17 cellular contexts compared by ENCODE assay signal in the genomic region with DNA sequence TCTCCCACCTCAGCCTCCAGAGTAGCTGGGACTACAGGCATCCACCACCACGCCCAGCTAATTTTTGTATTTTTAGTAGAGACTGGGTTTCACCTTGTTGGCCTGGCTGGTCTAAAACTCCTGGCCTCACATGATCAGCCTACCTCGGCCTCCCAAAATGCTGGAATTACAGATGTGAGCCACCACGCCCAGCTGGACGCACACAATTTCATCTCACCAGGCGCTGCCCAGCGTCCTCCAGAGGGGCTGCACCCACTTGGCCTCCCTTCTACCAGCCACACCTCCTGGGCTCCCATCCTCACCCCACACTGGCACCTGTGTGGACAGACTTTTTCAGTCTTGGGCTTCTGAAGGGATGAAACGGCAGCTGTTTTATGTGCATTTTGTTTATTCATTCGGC.
"Had no signal": no experiment of that assay in that cellular context is flagged by ENCODE, and none has a peak within 500 bp of the region (broad histone marks: within the 10 kb centered on the region; RNA-seq: fewer than 3 reads in every experiment).

No MANE protein-coding gene starts in this region.

- H3K4me3 Mint-ChIP-seq: activated CD4-positive, alpha-beta T cell treated with anti-CD3 and anti-CD28 coated beads, Interleukin-2, amount 10 ng/mL, durations not matched to agents 7 days and 5 days; effector memory CD8-positive, alpha-beta T cell; natural killer cell; T-helper 1 cell treated with Interleukin-12 subunit alpha and Interleukin-12 subunit beta and Interleukin-4 antibody, amounts not matched to agents 30 μg/mL and 1 μg/mL, for 36 hours had no signal

- H3K36me3 Mint-ChIP-seq: natural killer cell had no signal

- H3K4me2 ChIP-seq: hepatocyte had no signal

- H3K27ac Mint-ChIP-seq: activated CD4-positive, alpha-beta T cell treated with anti-CD3 and anti-CD28 coated beads, Interleukin-2, amount 10 ng/mL, durations not matched to agents 7 days and 5 days; effector memory CD8-positive, alpha-beta T cell; natural killer cell; T-helper 1 cell treated with Interleukin-12 subunit alpha and Interleukin-12 subunit beta and Interleukin-4 antibody, amounts not matched to agents 30 μg/mL and 1 μg/mL, for 36 hours had no signal

- H3K27me3 Mint-ChIP-seq: activated CD4-positive, alpha-beta T cell treated with anti-CD3 and anti-CD28 coated beads, Interleukin-2, amount 10 ng/mL, durations not matched to agents 7 days and 5 days had no signal

- H3K9me3 Mint-ChIP-seq: activated CD4-positive, alpha-beta T cell treated with anti-CD3 and anti-CD28 coated beads, Interleukin-2, amount 10 ng/mL, durations not matched to agents 7 days and 5 days; effector memory CD8-positive, alpha-beta T cell; natural killer cell; T-helper 1 cell treated with Interleukin-12 subunit alpha and Interleukin-12 subunit beta and Interleukin-4 antibody, amounts not matched to agents 30 μg/mL and 1 μg/mL, for 36 hours had no signal

- H2AFZ ChIP-seq: hepatocyte had no signal

- H3K27me3 ChIP-seq: adrenal gland, hepatocyte, right atrium auricular region, SJSA1 had no signal

- H3K9me3 ChIP-seq: adrenal gland, lower lobe of right lung, prostate gland, right atrium auricular region, SJSA1, thoracic aorta had no signal

- DNase-seq: activated CD4-positive, alpha-beta T cell treated with anti-CD3 and anti-CD28 coated beads, Interleukin-2, amount 10 ng/mL, durations not matched to agents 7 days and 5 days; activated naive CD4-positive, alpha-beta T cell treated with Interleukin-2 at 50 U/mL for 16 hours; dermis blood vessel endothelial cell; effector memory CD8-positive, alpha-beta T cell; foreskin fibroblast; lower lobe of right lung; natural killer cell; small intestine; stimulated activated CD4-positive, alpha-beta T cell treated with anti-CD3 and anti-CD28 coated beads, Interleukin-4, amount 100 ng/mL, for 1 hour had no signal

- H3K36me3 ChIP-seq: adrenal gland, lower lobe of right lung, prostate gland, right atrium auricular region, thoracic aorta had no signal

- H3K4me3 ChIP-seq: adrenal gland, hepatocyte, lower lobe of right lung, prostate gland, right atrium auricular region, SJSA1, thoracic aorta had no signal

- H3K27ac ChIP-seq: adrenal gland, hepatocyte, lower lobe of right lung, prostate gland, right atrium auricular region, SJSA1, thoracic aorta had no signal

- ATAC-seq: effector memory CD8-positive, alpha-beta T cell; left colon; lower lobe of right lung; natural killer cell had no signal
